7 cellular contexts compared by ENCODE assay signal in the genomic region with DNA sequence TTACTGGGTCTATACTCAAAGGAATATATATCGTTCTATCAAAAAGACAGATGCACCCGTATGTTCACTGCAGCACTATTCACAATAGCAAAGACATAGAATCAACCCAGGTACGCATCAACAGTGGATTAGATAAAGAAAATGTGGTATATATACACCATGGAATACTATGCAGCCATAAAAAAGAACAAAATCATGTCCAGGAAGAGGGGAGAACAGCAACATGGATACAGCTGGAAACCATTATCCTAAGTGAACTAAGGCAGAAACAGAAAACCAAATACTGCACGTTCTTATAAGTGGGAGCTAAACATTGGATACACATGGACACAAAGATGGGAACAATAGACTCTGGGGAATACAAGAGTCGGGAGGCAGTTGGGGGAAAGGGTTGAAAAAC. TPM values are rescaled to one million over a fixed set of nuclear protein-coding genes. Genes with fewer than 3 reads are reported as not detected.
"Had no signal": no experiment of that assay in that cellular context is flagged by ENCODE, and none has a peak within 500 bp of the region (broad histone marks: within the 10 kb centered on the region; RNA-seq: fewer than 3 reads in every experiment).

No MANE protein-coding gene starts in this region.

RNA-seq across cellular contexts. Expression of a gene that starts 42.6 kb away (rescaled TPM):
- total RNA-seq: GM23338, H1, H9, HepG2, HFFc6, HT1080 had no signal
- polyA plus RNA-seq: GM23338, H1, HepG2, IgD-negative memory B cell had no signal
